Comparison of ENCODE assay signal across 16 cellular contexts in the genomic region with DNA sequence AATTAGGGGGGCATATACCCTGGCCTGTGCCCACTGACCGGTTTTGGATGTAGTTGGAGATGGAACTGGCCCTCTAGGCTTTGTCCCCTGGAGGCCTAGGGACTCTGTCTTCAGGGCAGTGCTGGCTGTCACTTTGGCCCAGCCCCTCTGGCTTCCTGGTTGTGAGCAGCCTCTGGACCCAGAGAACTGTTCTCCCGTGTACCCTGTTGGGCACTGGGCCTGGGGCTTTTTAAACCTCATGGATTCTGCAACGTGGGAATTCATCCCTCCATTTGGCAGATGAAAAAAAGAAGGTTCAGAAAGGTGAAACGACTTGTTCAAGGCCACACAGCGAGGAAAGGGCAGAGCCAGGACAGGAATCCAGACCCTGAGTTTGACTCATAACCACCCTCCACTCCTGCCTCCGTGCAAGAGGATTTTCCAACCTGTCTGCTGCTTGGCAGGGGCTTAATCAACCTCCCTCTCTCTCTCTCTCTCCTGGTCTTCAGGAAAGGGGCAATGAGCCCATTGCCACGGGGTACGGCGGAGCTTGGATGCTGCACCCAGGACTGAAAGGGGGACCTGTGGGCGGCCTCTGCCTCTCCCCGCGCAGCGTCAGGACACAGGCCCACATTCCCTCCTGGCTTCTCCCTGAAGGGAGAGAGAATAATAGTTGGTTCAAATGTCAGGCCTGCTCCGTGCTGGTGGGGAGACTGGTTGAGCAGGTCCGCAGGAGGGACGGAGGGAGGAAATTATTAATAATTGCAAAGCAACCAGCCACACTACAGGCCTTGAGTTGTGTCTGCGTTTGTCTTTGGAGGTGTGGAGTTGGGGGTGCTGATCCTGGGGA. TPM values are rescaled to one million over a fixed set of nuclear protein-coding genes. Genes with fewer than 3 reads are reported as not detected.
DNase-seq lines count a peak whose midpoint lies in the region; TF ChIP-seq lines count a peak whose summit lies in the region.
"Had no signal": no experiment of that assay in that cellular context is flagged by ENCODE, and none has a peak within 500 bp of the region (broad histone marks: within the 10 kb centered on the region; RNA-seq: fewer than 3 reads in every experiment).

No MANE protein-coding gene starts in this region.

- H3K4me1 ChIP-seq in urinary bladder (ENCODE audit: insufficient read depth): no peaks in the 10 kb centered on the region
- H3K4me1 ChIP-seq: upper lobe of right lung had no signal

- H3K4me1 Mint-ChIP-seq in dendritic cell treated with granulocyte-macrophage colony-stimulating factor and Interleukin-4, amounts not matched to agents 40 ng/mL and 50 ng/mL, for 4 days (ENCODE audit: low read depth): peaks cover 35% of the 10 kb centered on the region
- peaks cover 26% of the 10 kb centered on the region for H3K4me1 Mint-ChIP-seq in mesothelial cell of epicardium
- H3K4me1 Mint-ChIP-seq in nephron progenitor cell: peaks cover 24% of the 10 kb centered on the region

- 85% methylated on average over 17 of the region's 17 CpGs for WGBS in urinary bladder

- intact Hi-C loops in dendritic cell treated with granulocyte-macrophage colony-stimulating factor and Interleukin-4, amounts not matched to agents 40 ng/mL and 50 ng/mL, for 4 days (cut with micrococcal nuclease): no loop called here

- H3K27me3 Mint-ChIP-seq in dendritic cell treated with granulocyte-macrophage colony-stimulating factor and Interleukin-4, amounts not matched to agents 40 ng/mL and 50 ng/mL, for 4 days: peaks cover 13% of the 10 kb centered on the region
- H3K27me3 Mint-ChIP-seq in mesothelial cell of epicardium (ENCODE audit: low read depth) (no peaks in the 10 kb centered on the region), nephron progenitor cell (ENCODE audit: low read depth, poor library complexity) (peaks cover 7% of the 10 kb centered on the region)

- H3K9me3 Mint-ChIP-seq in dendritic cell treated with granulocyte-macrophage colony-stimulating factor and Interleukin-4, amounts not matched to agents 40 ng/mL and 50 ng/mL, for 4 days: no peaks in the 10 kb centered on the region
- no peaks in the 10 kb centered on the region for H3K9me3 Mint-ChIP-seq in mesothelial cell of epicardium
- H3K9me3 Mint-ChIP-seq in nephron progenitor cell: no peaks in the 10 kb centered on the region

- DNase-seq in SIG-M5 treated with dmso at 0.1 percent for 504 hours (lab: John Stamatoyannopoulos, UW; ENCODE audit: unreplicated experiment) (peak; percentile 58), SIG-M5 (lab: John Stamatoyannopoulos, UW) (no peak), mesothelial cell of epicardium (ENCODE audit: low spot score in 2 of 2, unreplicated experiment in 2 of 2) (peak in 1 of 2 experiments; percentile 49), nephron progenitor cell (no peak), NCI-H524 (lab: John Stamatoyannopoulos, UW) (no peak), NCI-H2029 (lab: John Stamatoyannopoulos, UW) (no peak)
- DNase-seq: ACHN, activated gamma-delta T cell, Kasumi-1, NCI-H2227 treated with DMSO at 0.1 percent for 48 hours, SHP77 treated with DMSO at 0.1 percent for 48 hours, spleen, T-helper 17 cell, upper lobe of right lung had no signal

- TF ChIP-seq CTCF in mesothelial cell of epicardium (IDR thresholded peaks at IDR 0.05; ENCODE audit: unreplicated experiment) (no peak), nephron progenitor cell (IDR thresholded peaks at IDR 0.05) (no peak)

- no peak overlapping the region for H3K4me3 Mint-ChIP-seq in dendritic cell treated with granulocyte-macrophage colony-stimulating factor and Interleukin-4, amounts not matched to agents 40 ng/mL and 50 ng/mL, for 4 days
- H3K4me3 Mint-ChIP-seq in mesothelial cell of epicardium (no peak overlapping the region), nephron progenitor cell (no peak overlapping the region)
- H3K4me3 Mint-ChIP-seq: T-helper 17 cell had no signal

- H3K36me3 Mint-ChIP-seq in dendritic cell treated with granulocyte-macrophage colony-stimulating factor and Interleukin-4, amounts not matched to agents 40 ng/mL and 50 ng/mL, for 4 days (ENCODE audit: low read depth): no peaks in the 10 kb centered on the region
- H3K36me3 Mint-ChIP-seq in mesothelial cell of epicardium (no peaks in the 10 kb centered on the region), nephron progenitor cell (ENCODE audit: low read depth) (no peaks in the 10 kb centered on the region)

- H3K36me3 ChIP-seq in urinary bladder (ENCODE audit: insufficient read depth): no peaks in the 10 kb centered on the region
- H3K36me3 ChIP-seq: spleen, upper lobe of right lung had no signal

- peak overlapping the region; percentile 45 for H3K27ac Mint-ChIP-seq in dendritic cell treated with granulocyte-macrophage colony-stimulating factor and Interleukin-4, amounts not matched to agents 40 ng/mL and 50 ng/mL, for 4 days
- H3K27ac Mint-ChIP-seq in mesothelial cell of epicardium (peak overlapping the region; percentile 88), nephron progenitor cell (no peak overlapping the region)
- H3K27ac Mint-ChIP-seq: T-helper 17 cell had no signal

- peak overlapping the region; percentile 30 for H3K27ac ChIP-seq in urinary bladder (ENCODE audit: low read depth)
- H3K27ac ChIP-seq: spleen, upper lobe of right lung had no signal

- no peak overlapping the region for H3K4me3 ChIP-seq in urinary bladder (ENCODE audit: low read depth, low read length)
- H3K4me3 ChIP-seq: spleen, upper lobe of right lung had no signal

RNA-seq across cellular contexts. Expression of gene CEBPB, which starts 56.0 kb away (rescaled TPM):
- total RNA-seq in mesothelial cell of epicardium (23.1 to 26.0 TPM (median 25.6 TPM) in 3 replicates), urinary bladder (13.1 TPM)
- polyA plus RNA-seq in urinary bladder: 76.6 TPM
